Comparison of ENCODE assay signal across 18 cellular contexts in genomic region chr5:346229-346935, GRCh38. TPM values are rescaled to one million over a fixed set of nuclear protein-coding genes. Genes with fewer than 3 reads are reported as not detected.
DNase-seq lines count a peak whose midpoint lies in the region; ATAC-seq and TF ChIP-seq lines count a peak whose summit lies in the region.
"Had no signal": no experiment of that assay in that cellular context is flagged by ENCODE, and none has a peak within 500 bp of the region (broad histone marks: within the 10 kb centered on the region; RNA-seq: fewer than 3 reads in every experiment).

No MANE protein-coding gene starts in this region.

- H3K4me3 Mint-ChIP-seq in WTC11 (no peak overlapping the region), HFFc6 (no peak overlapping the region; the same call in 1 of the 2 replicates)
- H3K4me3 Mint-ChIP-seq: neural crest cell had no signal

- peak overlapping the region in 3 of 11 experiments; percentile 1 to 36 (median 21); a peak in 3 of 22 replicates for H3K27ac ChIP-seq in BLaER1 treated with 17β-estradiol and CSF1 and Interleukin-3, amounts not matched to agents 10 nM and 100 nM
- H3K27ac ChIP-seq in DOHH2 (ENCODE audit: low read depth, low read length): peak overlapping the region; percentile 90
- H3K27ac ChIP-seq: brain microvascular endothelial cell, sigmoid colon, SJSA1, upper lobe of right lung, VCaP had no signal

- H3K9me3 Mint-ChIP-seq in WTC11 (peaks cover 4% of the 10 kb centered on the region), HFFc6 (no peaks in the 10 kb centered on the region)
- H3K9me3 Mint-ChIP-seq: neural crest cell had no signal

- no peaks in the 10 kb centered on the region for H3K36me3 Mint-ChIP-seq in WTC11
- peaks cover 43% of the 10 kb centered on the region for H3K36me3 Mint-ChIP-seq in HFFc6 (ENCODE audit: low read depth)
- H3K36me3 Mint-ChIP-seq: CD4-positive, CD25-positive, alpha-beta regulatory T cell had no signal

- H3K4me1 Mint-ChIP-seq in WTC11 (peaks cover 17% of the 10 kb centered on the region), HFFc6 (ENCODE audit: low read depth) (peaks cover 29% of the 10 kb centered on the region)

- peak overlapping the region in 4 of 10 experiments; percentile 15 to 29 (median 20); a peak in 4 of 20 replicates for H3K4me3 ChIP-seq in BLaER1 treated with 17β-estradiol and CSF1 and Interleukin-3, amounts not matched to agents 10 nM and 100 nM
- H3K4me3 ChIP-seq in DOHH2 (ENCODE audit: low read length) (peak overlapping the region; percentile 81), BE2C (ENCODE audit: low read depth, low read length) (no peak overlapping the region)
- H3K4me3 ChIP-seq: sigmoid colon, SJSA1, upper lobe of right lung had no signal

- peaks cover 18% of the 10 kb centered on the region for H3F3A ChIP-seq in DOHH2 (ENCODE audit: control insufficient read depth, insufficient read depth)

- POLR2A ChIA-PET in WTC11 (lab: Charles Lee): no interaction called here

- peaks cover 60% of the 10 kb centered on the region for H3K79me2 ChIP-seq in DOHH2 (ENCODE audit: control insufficient read depth, low read length)

- ATAC-seq in WTC11 (no peak), GM19463 (IDR thresholded peaks at IDR 0.05; ENCODE audit: unreplicated experiment) (no peak)
- ATAC-seq: upper lobe of right lung had no signal

- H3K27ac Mint-ChIP-seq in WTC11 (peak overlapping the region; percentile 88; the same call in 1 of the 2 replicates), HFFc6 (no peak overlapping the region)
- H3K27ac Mint-ChIP-seq: CD4-positive, CD25-positive, alpha-beta regulatory T cell had no signal

- H3K27me3 Mint-ChIP-seq in WTC11 (ENCODE audit: low read depth) (peaks cover 20% of the 10 kb centered on the region), HFFc6 (ENCODE audit: insufficient read depth) (peaks cover 3% of the 10 kb centered on the region; the same call in 1 of the 2 replicates)

- H3K4me1 ChIP-seq in BLaER1 treated with 17β-estradiol and CSF1 and Interleukin-3, amounts not matched to agents 10 nM and 100 nM: peaks cover 17 to 53% (median 33%) of the 10 kb centered on the region in 10 experiments
- H3K4me1 ChIP-seq in DOHH2 (ENCODE audit: control insufficient read depth, low read length) (peaks cover 68% of the 10 kb centered on the region), BE2C (no peaks in the 10 kb centered on the region)
- H3K4me1 ChIP-seq: upper lobe of right lung had no signal

- peak overlapping the region in 4 of 11 experiments; percentile 17 to 49 (median 26); a peak in 4 of 22 replicates for H3K9ac ChIP-seq in BLaER1 treated with 17β-estradiol and CSF1 and Interleukin-3, amounts not matched to agents 10 nM and 100 nM

- TF ChIP-seq CTCF in DOHH2 (IDR thresholded peaks at IDR 0.05; ENCODE audit: low read depth, low read length, poor library complexity, severe bottlenecking): no peak
- no peak for TF ChIP-seq CTCF in WTC11 (IDR thresholded peaks at IDR 0.05)
- TF ChIP-seq CTCF in HFFc6 (IDR thresholded peaks at IDR 0.05): no peak
- TF ChIP-seq CTCF in BE2C (IDR thresholded peaks at IDR 0.05; ENCODE audit: low read depth, low read length): no peak

- H4K20me1 ChIP-seq in BLaER1 treated with 17β-estradiol and CSF1 and Interleukin-3, amounts not matched to agents 10 nM and 100 nM: peaks cover 0 to 14% (median 0%) of the 10 kb centered on the region in 11 experiments; a peak in 1 of 22 replicates
- no peaks in the 10 kb centered on the region for H4K20me1 ChIP-seq in DOHH2 (ENCODE audit: control insufficient read depth, insufficient read depth, low read depth, low read length)

- peaks cover 0 to 40% (median 0%) of the 10 kb centered on the region in 11 experiments; a peak in 10 of 22 replicates for H3K27me3 ChIP-seq in BLaER1 treated with 17β-estradiol and CSF1 and Interleukin-3, amounts not matched to agents 10 nM and 100 nM
- no peaks in the 10 kb centered on the region for H3K27me3 ChIP-seq in DOHH2 (ENCODE audit: control insufficient read depth, low read length)
- no peaks in the 10 kb centered on the region for H3K27me3 ChIP-seq in BE2C
- H3K27me3 ChIP-seq: brain microvascular endothelial cell, SJSA1, upper lobe of right lung had no signal

- peaks cover 0 to 23% (median 18%) of the 10 kb centered on the region in 11 experiments; a peak in 13 of 22 replicates for H3K9me3 ChIP-seq in BLaER1 treated with 17β-estradiol and CSF1 and Interleukin-3, amounts not matched to agents 10 nM and 100 nM (replicated peaks in 1 of 11)
- H3K9me3 ChIP-seq in DOHH2 (ENCODE audit: control insufficient read depth, insufficient read depth, low read length): no peaks in the 10 kb centered on the region
- no peaks in the 10 kb centered on the region for H3K9me3 ChIP-seq in BE2C
- H3K9me3 ChIP-seq: SJSA1, upper lobe of right lung had no signal

- no peaks in the 10 kb centered on the region for H3K9me2 ChIP-seq in DOHH2 (replicated peaks; ENCODE audit: control insufficient read depth, low read length)

- CTCF ChIA-PET in WTC11 (lab: Charles Lee): interaction anchor here (0.7 to 1.7 kb wide), 13 partner anchors 8 to 100 kb away, joined by 3 to 9 read pairs (median 4); partner anchors contain the start of gene AHRR

- DNase-seq in WTC11 (ENCODE audit: low spot score): no peak
- peak; percentile 46 for DNase-seq in islet precursor cell
- DNase-seq in NCI-H1092 (lab: John Stamatoyannopoulos, UW): no peak
- DNase-seq in HFFc6: no peak
- DNase-seq in BE2C: no peak
- DNase-seq: brain microvascular endothelial cell; effector CD4-positive, alpha-beta T cell; NCI-H1092 treated with DMSO at 0.1 percent for 48 hours; sigmoid colon; stimulated activated CD4-positive, alpha-beta T cell treated with anti-CD3 and anti-CD28 coated beads, Interleukin-4, amount 100 ng/mL, for 24 hours; upper lobe of right lung had no signal

- peak overlapping the region; percentile 57 to 92 (median 78) for H3K4me2 ChIP-seq in BLaER1 treated with 17β-estradiol and CSF1 and Interleukin-3, amounts not matched to agents 10 nM and 100 nM
- peak overlapping the region; percentile 86 for H3K4me2 ChIP-seq in DOHH2 (ENCODE audit: low read length)

- H3K36me3 ChIP-seq in BLaER1 treated with 17β-estradiol and CSF1 and Interleukin-3, amounts not matched to agents 10 nM and 100 nM: peaks cover 0 to 3% (median 0%) of the 10 kb centered on the region in 11 experiments; a peak in 1 of 22 replicates
- peaks cover 30% of the 10 kb centered on the region for H3K36me3 ChIP-seq in DOHH2 (ENCODE audit: control insufficient read depth, low read length)
- no peaks in the 10 kb centered on the region for H3K36me3 ChIP-seq in BE2C
- H3K36me3 ChIP-seq: brain microvascular endothelial cell, sigmoid colon, upper lobe of right lung had no signal

TF ChIP-seq in WTC11, 78 proteins besides CTCF, POLR2A, EP300 and RAD21 (continues in another document):
- TF ChIP-seq, protein P1, sequence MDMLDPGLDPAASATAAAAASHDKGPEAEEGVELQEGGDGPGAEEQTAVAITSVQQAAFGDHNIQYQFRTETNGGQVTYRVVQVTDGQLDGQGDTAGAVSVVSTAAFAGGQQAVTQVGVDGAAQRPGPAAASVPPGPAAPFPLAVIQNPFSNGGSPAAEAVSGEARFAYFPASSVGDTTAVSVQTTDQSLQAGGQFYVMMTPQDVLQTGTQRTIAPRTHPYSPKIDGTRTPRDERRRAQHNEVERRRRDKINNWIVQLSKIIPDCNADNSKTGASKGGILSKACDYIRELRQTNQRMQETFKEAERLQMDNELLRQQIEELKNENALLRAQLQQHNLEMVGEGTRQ (CRISPR knock-in tag; IDR thresholded peaks at IDR 0.05): no peak
- TF ChIP-seq, protein P2, sequence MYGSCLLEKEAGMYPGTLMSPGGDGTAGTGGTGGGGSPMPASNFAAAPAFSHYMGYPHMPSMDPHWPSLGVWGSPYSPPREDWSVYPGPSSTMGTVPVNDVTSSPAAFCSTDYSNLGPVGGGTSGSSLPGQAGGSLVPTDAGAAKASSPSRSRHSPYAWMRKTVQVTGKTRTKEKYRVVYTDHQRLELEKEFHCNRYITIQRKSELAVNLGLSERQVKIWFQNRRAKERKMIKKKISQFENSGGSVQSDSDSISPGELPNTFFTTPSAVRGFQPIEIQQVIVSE (CRISPR knock-in tag; IDR thresholded peaks at IDR 0.05; ENCODE audit: borderline replicate concordance): no peak
- TF ChIP-seq ERG (CRISPR knock-in tag; IDR thresholded peaks at IDR 0.05): no peak

RNA-seq across cellular contexts. Expression of gene AHRR, which starts 24.9 kb away (rescaled TPM):
- total RNA-seq in WTC11 (2021): 4.5 to 9.7 TPM (median 7.0 TPM) in 3 replicates
- total RNA-seq in HFFc6 (2021; fragmentation: NEBNext Ultra II Directional; extraction: Animal tissue kit (Norgen Biotek cat#: 25700)): 10 to 100 TPM; 30.9 to 55.7 (median 51.9) TPM
- 0.93 TPM for polyA plus RNA-seq in BE2C (2012; ENCODE audit: insufficient read depth, insufficient read length, low read depth)
